Comparison of ENCODE assay signal across 14 cellular contexts in the genomic region with DNA sequence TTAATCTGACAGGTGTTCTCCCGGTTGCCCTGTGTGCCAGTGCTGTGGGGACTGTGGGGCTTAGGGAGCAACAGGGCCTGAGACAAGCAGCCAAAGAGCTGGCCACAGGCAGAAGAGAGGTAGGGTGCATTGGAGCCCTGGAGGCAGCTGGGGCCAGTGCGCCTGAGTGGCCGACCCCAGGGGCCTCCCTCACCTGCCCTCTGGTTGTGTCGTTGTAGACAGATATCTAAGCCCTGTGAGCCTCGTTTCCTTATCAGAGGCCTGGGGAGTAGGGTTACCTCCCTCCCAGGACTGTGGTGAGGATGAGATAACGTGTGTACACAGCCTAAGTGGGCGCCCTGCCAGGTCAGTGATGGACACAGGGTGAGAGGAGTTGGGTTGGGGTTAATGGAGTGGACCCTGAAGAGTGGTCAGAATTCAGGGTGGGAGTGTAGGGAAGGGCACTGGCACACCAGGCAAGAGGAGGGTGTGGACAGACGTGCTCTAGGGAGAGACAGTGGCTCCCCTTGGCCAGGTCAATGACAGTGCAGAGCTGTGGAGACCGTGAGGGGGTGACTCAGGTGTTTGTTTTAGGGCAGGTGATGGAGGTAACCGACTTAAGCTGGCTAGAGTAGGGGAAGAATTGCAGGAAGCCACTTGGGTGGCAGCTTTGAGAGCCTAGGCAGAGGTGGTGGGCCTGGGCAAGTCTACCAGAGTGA. TPM values are rescaled to one million over a fixed set of nuclear protein-coding genes. Genes with fewer than 3 reads are reported as not detected.
DNase-seq lines count a peak whose midpoint lies in the region; ATAC-seq and TF ChIP-seq lines count a peak whose summit lies in the region.
"Had no signal": no experiment of that assay in that cellular context is flagged by ENCODE, and none has a peak within 500 bp of the region (broad histone marks: within the 10 kb centered on the region; RNA-seq: fewer than 3 reads in every experiment).

No MANE protein-coding gene starts in this region.

- no peak for DNase-seq in activated naive CD8-positive, alpha-beta T cell treated with anti-CD3 and anti-CD28 coated beads, Interleukin-2, amount 10 ng/mL, durations not matched to agents 7 days and 5 days
- no peak for DNase-seq in activated naive CD8-positive, alpha-beta T cell treated with anti-CD3 and anti-CD28 coated beads, Interleukin-2, amount 50 U/mL, for 24 hours
- DNase-seq in NCI-H226 = peak; percentile 18
- DNase-seq in effector memory CD8-positive, alpha-beta T cell = no peak
- DNase-seq in progenitor cell of endocrine pancreas (ENCODE audit: low spot score, unreplicated experiment) = no peak
- DNase-seq in NCI-H1048 (lab: John Stamatoyannopoulos, UW) = no peak
- DNase-seq in GM19238 (ENCODE audit: insufficient read length, low spot score) = no peak
- DNase-seq in NOMO-1 treated with DMSO at 0.1 percent for 48 hours (lab: John Stamatoyannopoulos, UW; ENCODE audit: unreplicated experiment) = no peak
- DNase-seq: activated B cell treated with CpG ODN at 0.5 μM for 24 hours, NCI-H2107, Right ventricle myocardium superior, sigmoid colon, substantia nigra had no signal

- POLR2A ChIA-PET in activated naive CD8-positive, alpha-beta T cell treated with anti-CD3 and anti-CD28 coated beads, Interleukin-2, amount 10 ng/mL, durations not matched to agents 7 days and 5 days (lab: Charles Lee) = interaction anchor here (1.1 to 1.4 kb wide), 2 partner anchors 12 kb away, joined by 3 to 4 read pairs; no protein-coding TSS in a partner anchor

- TF ChIP-seq CTCF in progenitor cell of endocrine pancreas (IDR thresholded peaks at IDR 0.05; ENCODE audit: unreplicated experiment) = no peak

- no peaks in the 10 kb centered on the region for H3K9me3 Mint-ChIP-seq in activated naive CD8-positive, alpha-beta T cell treated with anti-CD3 and anti-CD28 coated beads, Interleukin-2, amount 10 ng/mL, durations not matched to agents 7 days and 5 days
- no peaks in the 10 kb centered on the region for H3K9me3 Mint-ChIP-seq in activated naive CD8-positive, alpha-beta T cell treated with anti-CD3 and anti-CD28 coated beads, Interleukin-2, amount 50 U/mL, for 24 hours
- H3K9me3 Mint-ChIP-seq in effector memory CD8-positive, alpha-beta T cell = no peaks in the 10 kb centered on the region
- H3K9me3 Mint-ChIP-seq in progenitor cell of endocrine pancreas (ENCODE audit: low read depth) = no peaks in the 10 kb centered on the region
- H3K9me3 Mint-ChIP-seq: activated B cell treated with CpG ODN at 0.5 μM for 24 hours had no signal

- no peak overlapping the region for H3K4me3 Mint-ChIP-seq in activated naive CD8-positive, alpha-beta T cell treated with anti-CD3 and anti-CD28 coated beads, Interleukin-2, amount 10 ng/mL, durations not matched to agents 7 days and 5 days
- no peak overlapping the region for H3K4me3 Mint-ChIP-seq in activated naive CD8-positive, alpha-beta T cell treated with anti-CD3 and anti-CD28 coated beads, Interleukin-2, amount 50 U/mL, for 24 hours
- H3K4me3 Mint-ChIP-seq in effector memory CD8-positive, alpha-beta T cell = no peak overlapping the region
- H3K4me3 Mint-ChIP-seq in progenitor cell of endocrine pancreas (ENCODE audit: low read depth) = peak overlapping the region; percentile 26
- H3K4me3 Mint-ChIP-seq: B cell had no signal

- no peaks in the 10 kb centered on the region for H3K27me3 Mint-ChIP-seq in activated naive CD8-positive, alpha-beta T cell treated with anti-CD3 and anti-CD28 coated beads, Interleukin-2, amount 10 ng/mL, durations not matched to agents 7 days and 5 days
- H3K27me3 Mint-ChIP-seq in activated naive CD8-positive, alpha-beta T cell treated with anti-CD3 and anti-CD28 coated beads, Interleukin-2, amount 50 U/mL, for 24 hours = no peaks in the 10 kb centered on the region
- H3K27me3 Mint-ChIP-seq in effector memory CD8-positive, alpha-beta T cell = no peaks in the 10 kb centered on the region
- no peaks in the 10 kb centered on the region for H3K27me3 Mint-ChIP-seq in progenitor cell of endocrine pancreas
- H3K27me3 Mint-ChIP-seq: activated B cell treated with CpG ODN at 0.5 μM for 24 hours, B cell had no signal

- ATAC-seq in activated naive CD8-positive, alpha-beta T cell treated with anti-CD3 and anti-CD28 coated beads, Interleukin-2, amount 10 ng/mL, durations not matched to agents 7 days and 5 days (ENCODE audit: low read depth) = no peak
- no peak for ATAC-seq in activated naive CD8-positive, alpha-beta T cell treated with anti-CD3 and anti-CD28 coated beads, Interleukin-2, amount 50 U/mL, for 24 hours
- no peak for ATAC-seq in effector memory CD8-positive, alpha-beta T cell (replicated peaks)

- peak overlapping the region; percentile 61 for H3K27ac Mint-ChIP-seq in activated naive CD8-positive, alpha-beta T cell treated with anti-CD3 and anti-CD28 coated beads, Interleukin-2, amount 10 ng/mL, durations not matched to agents 7 days and 5 days
- H3K27ac Mint-ChIP-seq in activated naive CD8-positive, alpha-beta T cell treated with anti-CD3 and anti-CD28 coated beads, Interleukin-2, amount 50 U/mL, for 24 hours = no peak overlapping the region
- peak overlapping the region; percentile 3 to 65 for H3K27ac Mint-ChIP-seq in effector memory CD8-positive, alpha-beta T cell
- peak overlapping the region; percentile 81 for H3K27ac Mint-ChIP-seq in progenitor cell of endocrine pancreas
- H3K27ac Mint-ChIP-seq: activated B cell treated with CpG ODN at 0.5 μM for 24 hours, B cell had no signal

- H3K36me3 Mint-ChIP-seq in activated naive CD8-positive, alpha-beta T cell treated with anti-CD3 and anti-CD28 coated beads, Interleukin-2, amount 10 ng/mL, durations not matched to agents 7 days and 5 days = peaks cover 34% of the 10 kb centered on the region
- H3K36me3 Mint-ChIP-seq in activated naive CD8-positive, alpha-beta T cell treated with anti-CD3 and anti-CD28 coated beads, Interleukin-2, amount 50 U/mL, for 24 hours (ENCODE audit: low read depth) = peaks cover 9% of the 10 kb centered on the region
- H3K36me3 Mint-ChIP-seq in effector memory CD8-positive, alpha-beta T cell (ENCODE audit: insufficient read depth) = peaks cover 78% of the 10 kb centered on the region
- peaks cover 20% of the 10 kb centered on the region for H3K36me3 Mint-ChIP-seq in progenitor cell of endocrine pancreas (ENCODE audit: insufficient read depth)

- H3K4me1 Mint-ChIP-seq in activated naive CD8-positive, alpha-beta T cell treated with anti-CD3 and anti-CD28 coated beads, Interleukin-2, amount 10 ng/mL, durations not matched to agents 7 days and 5 days = peaks cover 33% of the 10 kb centered on the region
- peaks cover 19% of the 10 kb centered on the region for H3K4me1 Mint-ChIP-seq in activated naive CD8-positive, alpha-beta T cell treated with anti-CD3 and anti-CD28 coated beads, Interleukin-2, amount 50 U/mL, for 24 hours
- H3K4me1 Mint-ChIP-seq in effector memory CD8-positive, alpha-beta T cell (ENCODE audit: low read depth in 2 of 2) = peaks cover 39 to 40% of the 10 kb centered on the region in 2 donors
- peaks cover 27% of the 10 kb centered on the region for H3K4me1 Mint-ChIP-seq in progenitor cell of endocrine pancreas (ENCODE audit: low read depth)

RNA-seq across cellular contexts. Expression of gene NARF, which starts 3.4 kb away (rescaled TPM):
- total RNA-seq in activated naive CD8-positive, alpha-beta T cell treated with anti-CD3 and anti-CD28 coated beads, Interleukin-2, amount 10 ng/mL, durations not matched to agents 7 days and 5 days = 100 to 1,000 TPM; 106 to 121 TPM
- total RNA-seq in progenitor cell of endocrine pancreas = 86.9 and 94.0 TPM in 2 replicates

RNA-seq across cellular contexts. Expression of gene CYBC1, which starts 11.4 kb away (rescaled TPM):
- total RNA-seq in activated naive CD8-positive, alpha-beta T cell treated with anti-CD3 and anti-CD28 coated beads, Interleukin-2, amount 10 ng/mL, durations not matched to agents 7 days and 5 days = 100 to 1,000 TPM; 301 to 323 TPM
- 109 and 117 TPM in 2 replicates for total RNA-seq in progenitor cell of endocrine pancreas

RNA-seq across cellular contexts. Expression of gene OGFOD3, which starts 43.6 kb away (rescaled TPM):
- total RNA-seq in activated naive CD8-positive, alpha-beta T cell treated with anti-CD3 and anti-CD28 coated beads, Interleukin-2, amount 10 ng/mL, durations not matched to agents 7 days and 5 days = 10 to 100 TPM; 24.4 to 27.4 TPM
- 31.3 and 31.4 TPM in 2 replicates for total RNA-seq in progenitor cell of endocrine pancreas

RNA-seq across cellular contexts. Expression of gene HEXD, which starts 43.8 kb away (rescaled TPM):
- total RNA-seq in activated naive CD8-positive, alpha-beta T cell treated with anti-CD3 and anti-CD28 coated beads, Interleukin-2, amount 10 ng/mL, durations not matched to agents 7 days and 5 days = 10 to 100 TPM; 84.1 to 84.8 TPM
- 76.7 and 86.4 TPM in 2 replicates for total RNA-seq in progenitor cell of endocrine pancreas

RNA-seq across cellular contexts. Expression of gene FOXK2, which starts 57.6 kb away (rescaled TPM):
- total RNA-seq in activated naive CD8-positive, alpha-beta T cell treated with anti-CD3 and anti-CD28 coated beads, Interleukin-2, amount 10 ng/mL, durations not matched to agents 7 days and 5 days = 10 to 100 TPM; 59.6 to 60.8 TPM
- total RNA-seq in progenitor cell of endocrine pancreas = 71.8 and 76.6 TPM in 2 replicates
